In the genomic region with DNA sequence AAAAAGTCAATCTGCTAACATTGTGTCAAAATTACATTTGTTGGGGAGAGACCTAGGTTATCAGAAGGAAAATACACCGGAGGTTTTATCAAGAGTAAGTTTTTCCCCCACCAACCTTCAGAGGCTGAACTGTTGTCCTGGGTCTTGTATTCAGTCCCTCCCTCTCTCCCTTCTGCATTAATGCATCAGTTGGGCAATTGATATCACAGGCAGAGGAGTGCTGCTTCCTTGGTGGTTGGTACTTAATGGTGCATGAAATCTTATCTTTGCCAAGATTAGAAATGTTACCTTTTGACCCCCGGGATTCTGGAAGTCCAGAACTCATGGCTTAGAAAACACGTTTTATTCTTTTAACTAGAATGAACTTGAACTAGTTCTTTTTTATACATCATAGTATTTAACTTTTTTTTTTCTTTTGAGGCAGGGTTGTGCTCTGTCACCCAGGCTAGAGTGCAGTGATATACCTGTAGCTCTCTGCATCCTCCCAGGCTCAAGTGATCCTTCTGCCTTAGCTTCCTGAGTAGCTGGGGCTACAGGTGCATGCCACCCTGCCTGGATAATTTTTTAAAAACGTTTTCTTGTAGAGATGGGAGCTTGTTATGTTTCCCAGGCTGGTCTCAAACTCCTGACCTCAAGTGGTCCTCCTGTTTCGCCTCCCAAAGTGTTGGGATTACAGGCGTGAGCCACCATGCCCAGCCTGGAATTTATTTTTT, we compare ENCODE assay signal across 2 cellular contexts.
TF ChIP-seq lines count a peak whose summit lies in the region.

No MANE protein-coding gene starts in this region.

TF ChIP-seq in A549, 52 proteins besides CTCF, POLR2A, EP300 and RAD21:
- no peak for TF ChIP-seq KDM1A (IDR thresholded peaks at IDR 0.05; ENCODE audit: low read depth)
- TF ChIP-seq POLR2AphosphoS2 (conservative IDR thresholded peaks at IDR 0.05; ENCODE audit: low read length), result 0 out of 2 replicates have a peak, but pooled peaks have one; percentile 48
TF ChIP-seq in A549: peak in this region for 1.

TF ChIP-seq in HCT116, 20 proteins besides CTCF, POLR2A, EP300 and RAD21:
- TF ChIP-seq EZH2phosphoT487 (IDR thresholded peaks at IDR 0.05; ENCODE audit: borderline replicate concordance) (no peak), POLR2AphosphoS5 (IDR thresholded peaks at IDR 0.05; ENCODE audit: low read depth, low read length) (0 out of 2 replicates have a peak, but pooled peaks have one; percentile 14)
